In genomic region chr2:183594150-183594549, GRCh38 we compare ENCODE assay signal across 20 cellular contexts.
"Had no signal": no experiment of that assay in that cellular context is flagged by ENCODE, and none has a peak within 500 bp of the region (broad histone marks: within the 10 kb centered on the region; RNA-seq: fewer than 3 reads in every experiment).

No MANE protein-coding gene starts in this region.

- DNase-seq: Karpas-422, KBM-7, MM.1S, NCI-H1092 treated with DMSO at 0.1 percent for 48 hours, NCI-H1436, NCI-H187, NCI-H2029, NCI-H2081 treated with DMSO at 0.1 percent for 48 hours, NCI-H2171, NCI-H226, NCI-H446, NCI-H510A, NCI-H524 treated with DMSO at 0.1 percent for 48 hours, NCI-H69, NCI-H774, PC-3, SHP77, T-helper 2 cell had no signal

- ATAC-seq: Panc1, PC-3 had no signal

- H3K27ac ChIP-seq: RWPE1 had no signal
